ENCODE assay signal across 8 cellular contexts in the genomic region with DNA sequence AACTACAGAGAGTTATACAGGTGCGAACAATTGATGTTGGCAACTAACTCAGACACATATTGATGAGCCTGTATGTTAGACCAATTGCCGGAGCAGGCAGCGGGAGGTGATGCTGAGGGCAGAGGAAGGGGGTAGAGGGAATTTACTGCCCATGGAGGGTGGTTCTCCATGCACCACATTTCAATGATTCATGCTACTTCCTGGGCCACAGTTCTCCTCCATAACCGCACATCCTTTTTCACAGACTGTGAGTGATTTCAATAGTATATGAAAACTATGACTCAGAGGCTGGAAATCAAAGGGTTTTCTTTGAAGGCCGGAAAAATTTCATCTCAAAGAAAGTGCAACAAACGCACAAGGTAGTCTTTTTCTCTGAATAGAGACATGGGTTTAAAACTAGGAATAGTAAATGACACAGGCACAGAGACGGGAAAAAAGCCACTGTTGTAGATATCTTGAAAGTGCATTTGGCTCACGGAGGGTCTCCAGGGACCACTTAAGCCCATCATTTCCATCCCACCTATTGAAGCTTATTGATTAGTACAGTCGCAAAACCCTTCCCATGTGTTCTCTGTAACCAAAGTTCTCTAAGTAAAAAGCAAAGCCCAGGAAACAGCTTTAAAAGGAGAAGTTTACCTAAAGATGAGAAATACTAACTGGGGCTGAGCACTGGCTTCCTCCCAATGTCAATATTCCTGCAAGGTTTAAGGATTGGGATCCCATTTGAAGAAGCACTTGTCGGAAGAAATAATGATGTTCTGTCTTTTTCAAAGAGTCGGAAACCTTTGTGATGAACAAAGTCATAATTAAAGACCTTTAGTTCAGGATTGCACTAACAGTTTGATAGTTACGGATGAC. TPM values are rescaled to one million over a fixed set of nuclear protein-coding genes. Genes with fewer than 3 reads are reported as not detected.
A peak's percentile ranks its signal among the peaks of the same experiment; 100 is the strongest.
DNase-seq lines count a peak whose midpoint lies in the region; ATAC-seq and TF ChIP-seq lines count a peak whose summit lies in the region.

No MANE protein-coding gene starts in this region.

- peaks cover 49% of the 10 kb centered on the region for H3K4me1 ChIP-seq in skeletal muscle satellite cell (ENCODE audit: control insufficient read depth, insufficient read depth, low read length)

- H3K27ac ChIP-seq in substantia nigra (ENCODE audit: low read depth, low read length, poor library complexity, severe bottlenecking) = no peak overlapping the region

- no peaks in the 10 kb centered on the region for H3K36me3 ChIP-seq in skeletal muscle satellite cell (ENCODE audit: insufficient read depth, low read length)

- peak overlapping the region; percentile 66 for H3K4me2 ChIP-seq in skeletal muscle satellite cell (ENCODE audit: low read length)

- peak overlapping the region; percentile 74 for H3K9ac ChIP-seq in skeletal muscle satellite cell (ENCODE audit: low read depth, low read length)

- no peak overlapping the region for H3K4me3 ChIP-seq in astrocyte of the cerebellum (ENCODE audit: low read depth, low read length)
- H3K4me3 ChIP-seq in skeletal muscle satellite cell (ENCODE audit: low read length) = peak overlapping the region; percentile 1

- no peaks in the 10 kb centered on the region for H3K27me3 ChIP-seq in skeletal muscle satellite cell (ENCODE audit: control insufficient read depth, insufficient read depth, low read length)

- peak; percentile 28 for ATAC-seq in HG02610 (IDR thresholded peaks at IDR 0.05; ENCODE audit: unreplicated experiment)

- in situ Hi-C loops in astrocyte of the cerebellum (cut with HindIII; ENCODE audit: low sequenced_read_pairs) = loop anchor here (5.0 kb wide), 1 partner anchor 86 kb away; no protein-coding TSS in a partner anchor

- no peaks in the 10 kb centered on the region for H3K9me3 ChIP-seq in skeletal muscle satellite cell (replicated peaks; ENCODE audit: low read length)

- DNase-seq in AG08396 (ENCODE audit: low spot score) = peak; percentile 55
- peak; percentile 58 for DNase-seq in T follicular helper cell (ENCODE audit: low read depth)
- peak; percentile 83 for DNase-seq in astrocyte of the cerebellum (ENCODE audit: low read depth)
- no peak for DNase-seq in OCI-M1 (lab: John Stamatoyannopoulos, UW)
- DNase-seq in putamen (ENCODE audit: low spot score) = no peak
- no peak for DNase-seq in substantia nigra (lab: John Stamatoyannopoulos, UW)

- TF ChIP-seq CTCF in astrocyte of the cerebellum (IDR thresholded peaks at IDR 0.05; ENCODE audit: low read depth, low read length, missing control alignments) = no peak

RNA-seq across cellular contexts. Expression of gene ADAM19, which starts 28.0 kb away (rescaled TPM):
- 0.76 and 7.6 TPM in 2 replicates for total RNA-seq in skeletal muscle satellite cell (2012; rRNA removed)

RNA-seq across cellular contexts. Expression of gene SOX30, which starts 48.7 kb away (rescaled TPM):
- total RNA-seq in skeletal muscle satellite cell (2012; rRNA removed) = under 0.01 TPM in 1 of 2 replicates, not detected in the other

Comparison
In these comparisons a context has a peak if more than half of its experiments do, and no peak if none do; other contexts are left out.
1. DNase-seq: peak in AG08396 (single experiment), T follicular helper cell (single experiment) and astrocyte of the cerebellum (single experiment); none in OCI-M1 (single experiment), putamen (single experiment) and substantia nigra (0 of 49).